In genomic region chr13:107427531-107427930, GRCh38 we compare ENCODE assay signal across 21 cellular contexts.
"Had no signal": no experiment of that assay in that cellular context is flagged by ENCODE, and none has a peak within 500 bp of the region (broad histone marks: within the 10 kb centered on the region; RNA-seq: fewer than 3 reads in every experiment).

No MANE protein-coding gene starts in this region.

- DNase-seq: hypothalamus; immature natural killer cell; kidney; left colon; left lung; lower lobe of right lung; midbrain; mucosa of descending colon; naive thymus-derived CD4-positive, alpha-beta T cell; nucleus accumbens; pancreas; right lobe of liver; stimulated activated CD4-positive, alpha-beta T cell treated with anti-CD3 and anti-CD28 coated beads, Interleukin-1b, Interleukin-23, amount 100 ng/mL, for 48 hours; stimulated activated CD4-positive, alpha-beta T cell treated with anti-CD3 and anti-CD28 coated beads, Interleukin-2, amount 100 ng/mL, for 48 hours; stimulated activated CD4-positive, alpha-beta T cell treated with anti-CD3 and anti-CD28 coated beads, Interleukin-4, amount 100 ng/mL, for 4 hours; stimulated activated CD8-positive, alpha-beta memory T cell treated with anti-CD3 and anti-CD28 coated beads, Interleukin-4, amount 100 ng/mL, for 48 hours; stimulated activated naive CD4-positive, alpha-beta T cell treated with Interleukin-2 at 50 U/mL for 16 hours; stimulated activated naive CD8-positive, alpha-beta T cell treated with anti-CD3 and anti-CD28 coated beads, Interleukin-15, amount 100 ng/mL, for 72 hours; substantia nigra; uterus had no signal

- ATAC-seq: left colon; left lung; lower lobe of right lung; mucosa of descending colon; naive thymus-derived CD4-positive, alpha-beta T cell; pancreas; right lobe of liver; stimulated activated memory B cell treated with anti-CD40 and anti-IgM and Interleukin-4, amounts not matched to agents 10 μg/mL and 1 μg/mL and 100 μg/mL, for 72 hours; stimulated activated naive CD8-positive, alpha-beta T cell treated with anti-CD3 and anti-CD28 coated beads, Interleukin-15, amount 100 ng/mL, for 72 hours had no signal
